ENCODE assay signal across 31 cellular contexts in the genomic region with DNA sequence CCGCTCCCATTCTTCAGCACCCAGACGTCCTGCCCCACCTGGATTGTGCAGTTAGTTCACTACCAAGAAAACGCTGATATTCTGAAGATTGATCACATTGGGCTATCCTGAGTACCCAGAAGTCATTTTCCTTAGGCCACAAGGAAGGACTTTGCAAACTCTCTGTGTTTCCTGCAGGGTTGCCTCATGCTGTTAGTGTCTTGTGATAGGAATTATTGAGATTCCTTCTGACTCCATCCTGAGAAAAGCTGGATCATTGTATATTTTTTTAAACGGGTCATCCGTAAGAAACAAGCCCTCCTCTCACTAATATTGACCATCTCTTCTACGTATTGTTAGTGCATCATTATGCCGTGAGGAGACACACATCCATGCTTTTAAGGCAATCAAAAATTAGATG.
"Had no signal": no experiment of that assay in that cellular context is flagged by ENCODE, and none has a peak within 500 bp of the region (broad histone marks: within the 10 kb centered on the region; RNA-seq: fewer than 3 reads in every experiment).

No MANE protein-coding gene starts in this region.

- H3K4me1 Mint-ChIP-seq: activated CD4-positive, alpha-beta memory T cell treated with anti-CD3 and anti-CD28 coated beads, Interleukin-2, amount 10 ng/mL, durations not matched to agents 7 days and 5 days; activated CD4-positive, alpha-beta T cell treated with anti-CD3 and anti-CD28 coated beads for 36 hours; activated CD8-positive, alpha-beta memory T cell treated with anti-CD3 and anti-CD28 coated beads, Interleukin-2, amount 10 ng/mL, durations not matched to agents 7 days and 5 days; activated naive CD4-positive, alpha-beta T cell treated with anti-CD3 and anti-CD28 coated beads, Interleukin-2, amount 10 ng/mL, durations not matched to agents 7 days and 5 days; activated naive CD8-positive, alpha-beta T cell treated with anti-CD3 and anti-CD28 coated beads, Interleukin-2, amount 50 U/mL, for 24 hours had no signal

- DNase-seq: activated CD4-positive, alpha-beta memory T cell treated with anti-CD3 and anti-CD28 coated beads, Interleukin-2, amount 10 ng/mL, durations not matched to agents 7 days and 5 days; activated CD4-positive, alpha-beta T cell treated with anti-CD3 and anti-CD28 coated beads for 36 hours; activated CD4-positive, alpha-beta T cell treated with anti-CD3 and anti-CD28 coated beads, Interleukin-2, amount 50 U/mL, for 1 hour; activated CD8-positive, alpha-beta memory T cell treated with anti-CD3 and anti-CD28 coated beads for 24 hours; activated CD8-positive, alpha-beta memory T cell treated with anti-CD3 and anti-CD28 coated beads, Interleukin-2, amount 10 ng/mL, durations not matched to agents 7 days and 5 days; activated CD8-positive, alpha-beta memory T cell treated with anti-CD3 and anti-CD28 coated beads, Interleukin-2, amount 50 U/mL, for 48 hours; activated effector memory CD4-positive, alpha-beta T cell treated with Interleukin-2 at 50 U/mL for 16 hours; activated naive CD4-positive, alpha-beta T cell treated with anti-CD3 and anti-CD28 coated beads, Interleukin-2, amount 10 ng/mL, durations not matched to agents 7 days and 5 days; activated naive CD8-positive, alpha-beta T cell treated with anti-CD3 and anti-CD28 coated beads, Interleukin-2, amount 50 U/mL, for 24 hours; activated T-cell treated with anti-CD3 and anti-CD28 coated beads, Interleukin-2, amount 50 U/mL, for 48 hours; anterior cingulate cortex; central memory CD4-positive, alpha-beta T cell; NCI-H1092 treated with DMSO at 0.1 percent for 48 hours; NCI-H1417; NCI-H146; NCI-H187; NCI-H2029 treated with DMSO at 0.1 percent for 48 hours; NCI-H2107; NCI-H2171; NCI-H510A; NCI-H526; NCI-H748 treated with DMSO at 0.1 percent for 48 hours; NK-92 treated with Interleukin-12 subunit alpha and Interleukin-12 subunit beta, amount 100 ng/mL, for 24 hours; SIG-M5; T1000 had no signal

- H3K4me2 ChIP-seq: PC-9 had no signal

- H3K27me3 Mint-ChIP-seq: activated naive CD4-positive, alpha-beta T cell treated with anti-CD3 and anti-CD28 coated beads, Interleukin-2, amount 10 ng/mL, durations not matched to agents 7 days and 5 days had no signal

- H3K4me3 ChIP-seq: PC-9 had no signal

- H3K27ac Mint-ChIP-seq: activated CD4-positive, alpha-beta memory T cell treated with anti-CD3 and anti-CD28 coated beads, Interleukin-2, amount 10 ng/mL, durations not matched to agents 7 days and 5 days; activated CD4-positive, alpha-beta T cell treated with anti-CD3 and anti-CD28 coated beads for 36 hours; activated CD8-positive, alpha-beta memory T cell treated with anti-CD3 and anti-CD28 coated beads, Interleukin-2, amount 10 ng/mL, durations not matched to agents 7 days and 5 days; activated naive CD4-positive, alpha-beta T cell treated with anti-CD3 and anti-CD28 coated beads, Interleukin-2, amount 10 ng/mL, durations not matched to agents 7 days and 5 days; activated naive CD8-positive, alpha-beta T cell; activated naive CD8-positive, alpha-beta T cell treated with anti-CD3 and anti-CD28 coated beads, Interleukin-2, amount 50 U/mL, for 24 hours; brain had no signal

- H2AFZ ChIP-seq: PC-9 had no signal

- ATAC-seq: activated CD4-positive, alpha-beta T cell treated with anti-CD3 and anti-CD28 coated beads for 36 hours; activated CD4-positive, CD25-positive, alpha-beta regulatory T cell treated with anti-CD3 and anti-CD28 coated beads, Interleukin-2, amount 50 U/mL, for 24 hours; activated CD8-positive, alpha-beta memory T cell treated with anti-CD3 and anti-CD28 coated beads, Interleukin-2, amount 10 ng/mL, durations not matched to agents 7 days and 5 days; activated naive CD8-positive, alpha-beta T cell treated with anti-CD3 and anti-CD28 coated beads, Interleukin-2, amount 50 U/mL, for 24 hours; Right ventricle myocardium inferior had no signal

- H3K36me3 Mint-ChIP-seq: activated CD8-positive, alpha-beta memory T cell treated with anti-CD3 and anti-CD28 coated beads, Interleukin-2, amount 10 ng/mL, durations not matched to agents 7 days and 5 days; activated naive CD4-positive, alpha-beta T cell treated with anti-CD3 and anti-CD28 coated beads, Interleukin-2, amount 10 ng/mL, durations not matched to agents 7 days and 5 days; activated naive CD8-positive, alpha-beta T cell; brain had no signal

- H3K9me3 Mint-ChIP-seq: activated CD4-positive, alpha-beta memory T cell treated with anti-CD3 and anti-CD28 coated beads, Interleukin-2, amount 10 ng/mL, durations not matched to agents 7 days and 5 days; activated naive CD4-positive, alpha-beta T cell treated with anti-CD3 and anti-CD28 coated beads, Interleukin-2, amount 10 ng/mL, durations not matched to agents 7 days and 5 days; activated naive CD8-positive, alpha-beta T cell treated with anti-CD3 and anti-CD28 coated beads, Interleukin-2, amount 50 U/mL, for 24 hours had no signal

- H3K27ac ChIP-seq: PC-9, RWPE1 had no signal

- H3K4me3 Mint-ChIP-seq: activated CD4-positive, alpha-beta memory T cell treated with anti-CD3 and anti-CD28 coated beads, Interleukin-2, amount 10 ng/mL, durations not matched to agents 7 days and 5 days; activated CD4-positive, alpha-beta T cell treated with anti-CD3 and anti-CD28 coated beads for 36 hours; activated CD8-positive, alpha-beta memory T cell treated with anti-CD3 and anti-CD28 coated beads, Interleukin-2, amount 10 ng/mL, durations not matched to agents 7 days and 5 days; activated naive CD4-positive, alpha-beta T cell treated with anti-CD3 and anti-CD28 coated beads, Interleukin-2, amount 10 ng/mL, durations not matched to agents 7 days and 5 days; activated naive CD8-positive, alpha-beta T cell; activated naive CD8-positive, alpha-beta T cell treated with anti-CD3 and anti-CD28 coated beads, Interleukin-2, amount 50 U/mL, for 24 hours; brain had no signal
